ENCODE assay signal across 23 cellular contexts in the genomic region with DNA sequence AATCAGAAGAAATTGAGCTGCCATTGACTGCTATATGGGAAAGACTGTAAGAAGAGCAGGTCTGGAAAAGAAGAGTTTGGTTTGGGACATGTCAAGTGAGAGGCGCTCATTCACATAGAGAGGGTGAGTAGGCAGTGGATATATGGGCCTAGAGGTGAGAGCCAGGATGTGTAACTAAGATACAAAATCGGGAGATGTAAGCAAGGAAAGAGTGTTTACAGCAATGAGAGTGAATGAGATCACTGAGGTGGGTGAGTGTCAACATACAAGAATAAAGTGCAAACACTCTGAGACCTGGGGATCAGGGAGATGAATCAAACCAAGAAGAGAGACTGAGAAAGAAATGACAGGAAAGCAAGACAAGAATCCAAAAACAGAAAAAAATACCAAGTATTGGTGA. TPM values are rescaled to one million over a fixed set of nuclear protein-coding genes. Genes with fewer than 3 reads are reported as not detected.
DNase-seq lines count a peak whose midpoint lies in the region; ATAC-seq lines count a peak whose summit lies in the region.
"Had no signal": no experiment of that assay in that cellular context is flagged by ENCODE, and none has a peak within 500 bp of the region (broad histone marks: within the 10 kb centered on the region; RNA-seq: fewer than 3 reads in every experiment).

No MANE protein-coding gene starts in this region.

- H3K4ac ChIP-seq in trophoblast cell (ENCODE audit: low read depth, low read length), result no peak overlapping the region

- H3K79me2 ChIP-seq in trophoblast cell (ENCODE audit: control insufficient read depth, insufficient read depth, low read length, poor library complexity), result no peaks in the 10 kb centered on the region

- H3K27me3 Mint-ChIP-seq in activated T-cell treated with anti-CD3 and anti-CD28 coated beads, Interleukin-2, amount 50 U/mL, for 72 hours (ENCODE audit: low read depth), result no peaks in the 10 kb centered on the region
- H3K27me3 Mint-ChIP-seq in T-cell, result no peaks in the 10 kb centered on the region
- no peaks in the 10 kb centered on the region for H3K27me3 Mint-ChIP-seq in activated naive CD8-positive, alpha-beta T cell treated with anti-CD3 and anti-CD28 coated beads, Interleukin-2, amount 50 U/mL, for 24 hours
- H3K27me3 Mint-ChIP-seq in stimulated activated naive CD8-positive, alpha-beta T cell treated with anti-CD3 and anti-CD28 coated beads, Interleukin-15, amount 100 ng/mL, for 72 hours, result no peaks in the 10 kb centered on the region
- H3K27me3 Mint-ChIP-seq: activated CD4-positive, alpha-beta T cell treated with anti-CD3 and anti-CD28 coated beads, Interleukin-2, amount 10 ng/mL, durations not matched to agents 7 days and 5 days; IgD-negative memory B cell; stimulated activated naive B cell treated with anti-CD40 and anti-IgM and Interleukin-4, amounts not matched to agents 10 μg/mL and 1 μg/mL and 100 μg/mL, for 72 hours had no signal

- H3K9me3 Mint-ChIP-seq in activated T-cell treated with anti-CD3 and anti-CD28 coated beads, Interleukin-2, amount 50 U/mL, for 72 hours, result no peaks in the 10 kb centered on the region
- peaks cover 0 to 3% (median 0%) of the 10 kb centered on the region in 3 donors for H3K9me3 Mint-ChIP-seq in T-cell
- peaks cover 8% of the 10 kb centered on the region for H3K9me3 Mint-ChIP-seq in activated naive CD8-positive, alpha-beta T cell treated with anti-CD3 and anti-CD28 coated beads, Interleukin-2, amount 50 U/mL, for 24 hours
- H3K9me3 Mint-ChIP-seq in stimulated activated naive CD8-positive, alpha-beta T cell treated with anti-CD3 and anti-CD28 coated beads, Interleukin-15, amount 100 ng/mL, for 72 hours, result peaks cover 12% of the 10 kb centered on the region in 2 donors

- peak overlapping the region in 1 of 2 donors; percentile 79 for H3K4me3 Mint-ChIP-seq in activated T-cell treated with anti-CD3 and anti-CD28 coated beads, Interleukin-2, amount 50 U/mL, for 72 hours
- H3K4me3 Mint-ChIP-seq in T-cell, result peak overlapping the region in 1 of 3 donors; percentile 5
- peak overlapping the region; percentile 3 for H3K4me3 Mint-ChIP-seq in activated naive CD8-positive, alpha-beta T cell treated with anti-CD3 and anti-CD28 coated beads, Interleukin-2, amount 50 U/mL, for 24 hours
- H3K4me3 Mint-ChIP-seq in stimulated activated naive CD8-positive, alpha-beta T cell treated with anti-CD3 and anti-CD28 coated beads, Interleukin-15, amount 100 ng/mL, for 72 hours, result no peak overlapping the region
- H3K4me3 Mint-ChIP-seq: activated CD4-positive, alpha-beta T cell treated with anti-CD3 and anti-CD28 coated beads, Interleukin-2, amount 10 ng/mL, durations not matched to agents 7 days and 5 days; IgD-negative memory B cell; stimulated activated naive B cell treated with anti-CD40 and anti-IgM and Interleukin-4, amounts not matched to agents 10 μg/mL and 1 μg/mL and 100 μg/mL, for 72 hours had no signal

- H3K4me3 ChIP-seq in trophoblast cell (ENCODE audit: low read depth, low read length), result no peak overlapping the region
- H3K4me3 ChIP-seq: coronary artery, lung, Peyer's patch, SJCRH30, tibial nerve had no signal

- no peak overlapping the region for H4K12ac ChIP-seq in trophoblast cell (ENCODE audit: low read depth, low read length)

- H3K14ac ChIP-seq in trophoblast cell (ENCODE audit: low read length), result no peak overlapping the region

- no peak overlapping the region for H4K8ac ChIP-seq in trophoblast cell (ENCODE audit: low read depth, low read length)

- H2AFZ ChIP-seq in trophoblast cell (ENCODE audit: insufficient read depth, low read length, poor library complexity), result no peak overlapping the region

- H2AK5ac ChIP-seq in trophoblast cell (ENCODE audit: low read length), result no peak overlapping the region

- peak; percentile 74 to 86 for ATAC-seq in activated T-cell treated with anti-CD3 and anti-CD28 coated beads, Interleukin-2, amount 50 U/mL, for 72 hours (replicated peaks in 1 of 2)
- ATAC-seq in T-cell (replicated peaks in 1 of 4), result no peak
- no peak for ATAC-seq in activated naive CD8-positive, alpha-beta T cell treated with anti-CD3 and anti-CD28 coated beads, Interleukin-2, amount 50 U/mL, for 24 hours
- peak; percentile 46 for ATAC-seq in stimulated activated naive CD8-positive, alpha-beta T cell treated with anti-CD3 and anti-CD28 coated beads, Interleukin-15, amount 100 ng/mL, for 72 hours
- no peak for ATAC-seq in GM19035 (IDR thresholded peaks at IDR 0.05; ENCODE audit: unreplicated experiment)
- ATAC-seq: stimulated activated naive B cell treated with anti-CD40 and anti-IgM and Interleukin-4, amounts not matched to agents 10 μg/mL and 1 μg/mL and 100 μg/mL, for 72 hours had no signal

- no peaks in the 10 kb centered on the region for H3K9me3 ChIP-seq in trophoblast cell (ENCODE audit: insufficient read depth, low read depth, low read length)
- H3K9me3 ChIP-seq: Peyer's patch, SJCRH30, tibial nerve had no signal

- peaks cover 49% of the 10 kb centered on the region for H3K4me1 Mint-ChIP-seq in activated T-cell treated with anti-CD3 and anti-CD28 coated beads, Interleukin-2, amount 50 U/mL, for 72 hours (ENCODE audit: low read depth)
- H3K4me1 Mint-ChIP-seq in T-cell, result peaks cover 85 to 95% (median 86%) of the 10 kb centered on the region in 3 donors
- H3K4me1 Mint-ChIP-seq in activated naive CD8-positive, alpha-beta T cell treated with anti-CD3 and anti-CD28 coated beads, Interleukin-2, amount 50 U/mL, for 24 hours, result peaks cover 55% of the 10 kb centered on the region
- peaks cover 72% of the 10 kb centered on the region for H3K4me1 Mint-ChIP-seq in stimulated activated naive CD8-positive, alpha-beta T cell treated with anti-CD3 and anti-CD28 coated beads, Interleukin-15, amount 100 ng/mL, for 72 hours

- no peak overlapping the region for H2BK5ac ChIP-seq in trophoblast cell (ENCODE audit: low read depth, low read length, poor library complexity)

- H3K36me3 Mint-ChIP-seq in activated T-cell treated with anti-CD3 and anti-CD28 coated beads, Interleukin-2, amount 50 U/mL, for 72 hours (ENCODE audit: insufficient read depth in 2 of 2), result peaks cover 13 to 16% of the 10 kb centered on the region in 2 donors
- peaks cover 45% of the 10 kb centered on the region for H3K36me3 Mint-ChIP-seq in T-cell
- H3K36me3 Mint-ChIP-seq in activated naive CD8-positive, alpha-beta T cell treated with anti-CD3 and anti-CD28 coated beads, Interleukin-2, amount 50 U/mL, for 24 hours (ENCODE audit: low read depth), result peaks cover 34% of the 10 kb centered on the region

- no peak overlapping the region for H3K18ac ChIP-seq in trophoblast cell (ENCODE audit: low read length)

- no peak overlapping the region for H2BK120ac ChIP-seq in trophoblast cell (ENCODE audit: insufficient read depth, low read length, poor library complexity)

- WGBS in trophoblast cell (ENCODE audit: extremely low coverage, insufficient coverage, insufficient read length), result no CpG with 5 or more reads among the region's 2 CpGs

- no peaks in the 10 kb centered on the region for H3K79me1 ChIP-seq in trophoblast cell (ENCODE audit: low read length)

- H3K36me3 ChIP-seq in trophoblast cell (ENCODE audit: control insufficient read depth in 1 of 2, insufficient read depth in 2 of 2, low read length in 2 of 2), result no peaks in the 10 kb centered on the region
- H3K36me3 ChIP-seq: Peyer's patch, SJCRH30, tibial nerve had no signal

- H3K4me1 ChIP-seq in trophoblast cell (ENCODE audit: control insufficient read depth in 1 of 2, insufficient read depth in 2 of 2, low read length in 2 of 2), result no peaks in the 10 kb centered on the region
- H3K4me1 ChIP-seq: SJCRH30 had no signal

- DNase-seq in activated T-cell treated with anti-CD3 and anti-CD28 coated beads, Interleukin-2, amount 50 U/mL, for 72 hours, result peak in 1 of 2 donors; percentile 14
- DNase-seq in activated T-cell treated with anti-CD3 and anti-CD28 coated beads, Interleukin-2, amount 50 U/mL, for 48 hours, result no peak
- DNase-seq in T-cell (no peak), trophoblast cell (no peak)
- DNase-seq in activated naive CD8-positive, alpha-beta T cell treated with anti-CD3 and anti-CD28 coated beads, Interleukin-2, amount 50 U/mL, for 24 hours, result no peak
- no peak for DNase-seq in stimulated activated naive CD8-positive, alpha-beta T cell treated with anti-CD3 and anti-CD28 coated beads, Interleukin-15, amount 100 ng/mL, for 72 hours
- DNase-seq: activated CD4-positive, alpha-beta T cell treated with anti-CD3 and anti-CD28 coated beads, Interleukin-2, amount 10 ng/mL, durations not matched to agents 7 days and 5 days; amniotic stem cell; C1 segment of cervical spinal cord; GF-D8; HCEC 1CT; NCI-H1105 treated with DMSO at 0.1 percent for 48 hours; NCI-H446 treated with DMSO at 0.1 percent for 48 hours; Peyer's patch; SJCRH30; small intestine; stimulated activated CD4-positive, alpha-beta T cell treated with anti-CD3 and anti-CD28 coated beads, Interleukin-2, amount 100 ng/mL, for 24 hours; stimulated activated naive B cell treated with anti-CD40 and anti-IgM and Interleukin-4, amounts not matched to agents 10 μg/mL and 1 μg/mL and 100 μg/mL, for 72 hours had no signal

- H2BK12ac ChIP-seq in trophoblast cell (ENCODE audit: low read length), result no peak overlapping the region

- H4K91ac ChIP-seq in trophoblast cell (ENCODE audit: low read depth, low read length), result no peak overlapping the region

- POLR2A ChIA-PET in T-cell (lab: Charles Lee), result no interaction called here

- H3K4me2 ChIP-seq in trophoblast cell (ENCODE audit: low read length), result no peak overlapping the region

- H3K27me3 ChIP-seq in trophoblast cell (ENCODE audit: insufficient read depth, low read length), result no peaks in the 10 kb centered on the region
- H3K27me3 ChIP-seq: Peyer's patch, SJCRH30, tibial nerve had no signal

- peak overlapping the region; percentile 92 for H3K27ac Mint-ChIP-seq in activated T-cell treated with anti-CD3 and anti-CD28 coated beads, Interleukin-2, amount 50 U/mL, for 72 hours
- peak overlapping the region; percentile 84 to 85 for H3K27ac Mint-ChIP-seq in T-cell
- H3K27ac Mint-ChIP-seq in activated naive CD8-positive, alpha-beta T cell treated with anti-CD3 and anti-CD28 coated beads, Interleukin-2, amount 50 U/mL, for 24 hours, result peak overlapping the region; percentile 38
- peak overlapping the region in 1 of 2 donors; percentile 61 for H3K27ac Mint-ChIP-seq in stimulated activated naive CD8-positive, alpha-beta T cell treated with anti-CD3 and anti-CD28 coated beads, Interleukin-15, amount 100 ng/mL, for 72 hours

- no peak overlapping the region for H3K23ac ChIP-seq in trophoblast cell (ENCODE audit: low read length)

- no peak overlapping the region for H3K27ac ChIP-seq in trophoblast cell (ENCODE audit: low read depth, low read length)
- H3K27ac ChIP-seq: coronary artery, Peyer's patch, SJCRH30 had no signal

- no peak overlapping the region for H3K9ac ChIP-seq in trophoblast cell (ENCODE audit: low read length)

- CTCF ChIA-PET in T-cell (lab: Charles Lee), result no interaction called here

RNA-seq across cellular contexts. Expression of a gene that starts 58.0 kb away (rescaled TPM):
- 100 to 1,000 TPM; 191 to 207 TPM for total RNA-seq in activated T-cell treated with anti-CD3 and anti-CD28 coated beads, Interleukin-2, amount 50 U/mL, for 72 hours
- total RNA-seq in T-cell, result 100 to 1,000 TPM in 4 of 5 donors, 10 to 100 TPM in 1; 97.4 to 139 (median 110) TPM
- polyA plus RNA-seq in trophoblast cell (2013), result 446 and 476 TPM in 2 replicates

Comparison
In these comparisons a context has a peak if more than half of its experiments do, and no peak if none do; other contexts are left out.
1. ATAC-seq: peak in activated T-cell treated with anti-CD3 and anti-CD28 coated beads, Interleukin-2, amount 50 U/mL, for 72 hours (2 of 2) and stimulated activated naive CD8-positive, alpha-beta T cell treated with anti-CD3 and anti-CD28 coated beads, Interleukin-15, amount 100 ng/mL, for 72 hours (single experiment); none in T-cell (0 of 4), activated naive CD8-positive, alpha-beta T cell treated with anti-CD3 and anti-CD28 coated beads, Interleukin-2, amount 50 U/mL, for 24 hours (single experiment) and GM19035 (single experiment).